Comparison of ENCODE assay signal across 1 cellular context in the genomic region with DNA sequence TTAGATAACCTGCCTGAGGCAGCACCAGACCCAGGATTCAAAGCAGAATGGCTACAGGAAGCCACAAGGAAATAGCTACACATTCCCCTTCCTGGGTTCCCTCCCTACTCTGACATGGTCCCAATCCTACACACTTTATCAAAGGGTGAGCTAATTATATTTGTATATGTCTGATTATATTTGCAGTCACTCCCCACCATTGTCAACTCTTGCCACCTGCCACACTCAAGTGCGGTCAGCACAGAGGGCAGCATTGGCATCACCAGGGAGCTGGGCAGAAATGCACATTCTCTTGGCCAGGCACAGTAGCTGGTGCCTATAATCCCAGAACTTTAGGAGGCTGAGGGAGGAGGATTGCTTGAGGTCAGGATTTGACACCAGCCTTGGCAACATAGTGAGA.
TF ChIP-seq lines count a peak whose summit lies in the region.

No MANE protein-coding gene starts in this region.

TF ChIP-seq in GM23338, 12 proteins besides CTCF, POLR2A, EP300 and RAD21 (continued from another document):
- TF ChIP-seq, protein P1, sequence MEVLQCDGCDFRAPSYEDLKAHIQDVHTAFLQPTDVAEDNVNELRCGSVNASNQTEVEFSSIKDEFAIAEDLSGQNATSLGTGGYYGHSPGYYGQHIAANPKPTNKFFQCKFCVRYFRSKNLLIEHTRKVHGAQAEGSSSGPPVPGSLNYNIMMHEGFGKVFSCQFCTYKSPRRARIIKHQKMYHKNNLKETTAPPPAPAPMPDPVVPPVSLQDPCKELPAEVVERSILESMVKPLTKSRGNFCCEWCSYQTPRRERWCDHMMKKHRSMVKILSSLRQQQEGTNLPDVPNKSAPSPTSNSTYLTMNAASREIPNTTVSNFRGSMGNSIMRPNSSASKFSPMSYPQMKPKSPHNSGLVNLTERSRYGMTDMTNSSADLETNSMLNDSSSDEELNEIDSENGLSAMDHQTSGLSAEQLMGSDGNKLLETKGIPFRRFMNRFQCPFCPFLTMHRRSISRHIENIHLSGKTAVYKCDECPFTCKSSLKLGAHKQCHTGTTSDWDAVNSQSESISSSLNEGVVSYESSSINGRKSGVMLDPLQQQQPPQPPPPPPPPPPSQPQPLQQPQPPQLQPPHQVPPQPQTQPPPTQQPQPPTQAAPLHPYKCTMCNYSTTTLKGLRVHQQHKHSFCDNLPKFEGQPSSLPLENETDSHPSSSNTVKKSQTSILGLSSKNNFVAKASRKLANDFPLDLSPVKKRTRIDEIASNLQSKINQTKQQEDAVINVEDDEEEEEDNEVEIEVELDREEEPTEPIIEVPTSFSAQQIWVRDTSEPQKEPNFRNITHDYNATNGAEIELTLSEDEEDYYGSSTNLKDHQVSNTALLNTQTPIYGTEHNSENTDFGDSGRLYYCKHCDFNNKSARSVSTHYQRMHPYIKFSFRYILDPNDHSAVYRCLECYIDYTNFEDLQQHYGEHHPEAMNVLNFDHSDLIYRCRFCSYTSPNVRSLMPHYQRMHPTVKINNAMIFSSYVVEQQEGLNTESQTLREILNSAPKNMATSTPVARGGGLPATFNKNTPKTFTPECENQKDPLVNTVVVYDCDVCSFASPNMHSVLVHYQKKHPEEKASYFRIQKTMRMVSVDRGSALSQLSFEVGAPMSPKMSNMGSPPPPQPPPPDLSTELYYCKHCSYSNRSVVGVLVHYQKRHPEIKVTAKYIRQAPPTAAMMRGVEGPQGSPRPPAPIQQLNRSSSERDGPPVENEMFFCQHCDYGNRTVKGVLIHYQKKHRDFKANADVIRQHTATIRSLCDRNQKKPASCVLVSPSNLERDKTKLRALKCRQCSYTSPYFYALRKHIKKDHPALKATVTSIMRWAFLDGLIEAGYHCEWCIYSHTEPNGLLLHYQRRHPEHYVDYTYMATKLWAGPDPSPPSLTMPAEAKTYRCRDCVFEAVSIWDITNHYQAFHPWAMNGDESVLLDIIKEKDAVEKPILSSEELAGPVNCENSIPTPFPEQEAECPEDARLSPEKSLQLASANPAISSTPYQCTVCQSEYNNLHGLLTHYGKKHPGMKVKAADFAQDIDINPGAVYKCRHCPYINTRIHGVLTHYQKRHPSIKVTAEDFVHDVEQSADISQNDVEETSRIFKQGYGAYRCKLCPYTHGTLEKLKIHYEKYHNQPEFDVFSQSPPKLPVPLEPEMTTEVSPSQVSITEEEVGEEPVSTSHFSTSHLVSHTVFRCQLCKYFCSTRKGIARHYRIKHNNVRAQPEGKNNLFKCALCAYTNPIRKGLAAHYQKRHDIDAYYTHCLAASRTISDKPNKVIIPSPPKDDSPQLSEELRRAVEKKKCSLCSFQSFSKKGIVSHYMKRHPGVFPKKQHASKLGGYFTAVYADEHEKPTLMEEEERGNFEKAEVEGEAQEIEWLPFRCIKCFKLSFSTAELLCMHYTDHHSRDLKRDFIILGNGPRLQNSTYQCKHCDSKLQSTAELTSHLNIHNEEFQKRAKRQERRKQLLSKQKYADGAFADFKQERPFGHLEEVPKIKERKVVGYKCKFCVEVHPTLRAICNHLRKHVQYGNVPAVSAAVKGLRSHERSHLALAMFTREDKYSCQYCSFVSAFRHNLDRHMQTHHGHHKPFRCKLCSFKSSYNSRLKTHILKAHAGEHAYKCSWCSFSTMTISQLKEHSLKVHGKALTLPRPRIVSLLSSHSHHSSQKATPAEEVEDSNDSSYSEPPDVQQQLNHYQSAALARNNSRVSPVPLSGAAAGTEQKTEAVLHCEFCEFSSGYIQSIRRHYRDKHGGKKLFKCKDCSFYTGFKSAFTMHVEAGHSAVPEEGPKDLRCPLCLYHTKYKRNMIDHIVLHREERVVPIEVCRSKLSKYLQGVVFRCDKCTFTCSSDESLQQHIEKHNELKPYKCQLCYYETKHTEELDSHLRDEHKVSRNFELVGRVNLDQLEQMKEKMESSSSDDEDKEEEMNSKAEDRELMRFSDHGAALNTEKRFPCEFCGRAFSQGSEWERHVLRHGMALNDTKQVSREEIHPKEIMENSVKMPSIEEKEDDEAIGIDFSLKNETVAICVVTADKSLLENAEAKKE (CRISPR knock-in tag; IDR thresholded peaks at IDR 0.05), result no peak
- TF ChIP-seq, protein P2, sequence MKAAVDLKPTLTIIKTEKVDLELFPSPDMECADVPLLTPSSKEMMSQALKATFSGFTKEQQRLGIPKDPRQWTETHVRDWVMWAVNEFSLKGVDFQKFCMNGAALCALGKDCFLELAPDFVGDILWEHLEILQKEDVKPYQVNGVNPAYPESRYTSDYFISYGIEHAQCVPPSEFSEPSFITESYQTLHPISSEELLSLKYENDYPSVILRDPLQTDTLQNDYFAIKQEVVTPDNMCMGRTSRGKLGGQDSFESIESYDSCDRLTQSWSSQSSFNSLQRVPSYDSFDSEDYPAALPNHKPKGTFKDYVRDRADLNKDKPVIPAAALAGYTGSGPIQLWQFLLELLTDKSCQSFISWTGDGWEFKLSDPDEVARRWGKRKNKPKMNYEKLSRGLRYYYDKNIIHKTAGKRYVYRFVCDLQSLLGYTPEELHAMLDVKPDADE (IDR thresholded peaks at IDR 0.05), result no peak
- no peak for TF ChIP-seq STAT1 (IDR thresholded peaks at IDR 0.05; ENCODE audit: unreplicated experiment)
- no peak for TF ChIP-seq ZNF114 (CRISPR knock-in tag; IDR thresholded peaks at IDR 0.05)
- no peak for TF ChIP-seq ZNF331 (CRISPR knock-in tag; IDR thresholded peaks at IDR 0.05; ENCODE audit: low read depth)
- no peak for TF ChIP-seq JUNB (IDR thresholded peaks at IDR 0.05; ENCODE audit: unreplicated experiment)
- TF ChIP-seq, protein P3, sequence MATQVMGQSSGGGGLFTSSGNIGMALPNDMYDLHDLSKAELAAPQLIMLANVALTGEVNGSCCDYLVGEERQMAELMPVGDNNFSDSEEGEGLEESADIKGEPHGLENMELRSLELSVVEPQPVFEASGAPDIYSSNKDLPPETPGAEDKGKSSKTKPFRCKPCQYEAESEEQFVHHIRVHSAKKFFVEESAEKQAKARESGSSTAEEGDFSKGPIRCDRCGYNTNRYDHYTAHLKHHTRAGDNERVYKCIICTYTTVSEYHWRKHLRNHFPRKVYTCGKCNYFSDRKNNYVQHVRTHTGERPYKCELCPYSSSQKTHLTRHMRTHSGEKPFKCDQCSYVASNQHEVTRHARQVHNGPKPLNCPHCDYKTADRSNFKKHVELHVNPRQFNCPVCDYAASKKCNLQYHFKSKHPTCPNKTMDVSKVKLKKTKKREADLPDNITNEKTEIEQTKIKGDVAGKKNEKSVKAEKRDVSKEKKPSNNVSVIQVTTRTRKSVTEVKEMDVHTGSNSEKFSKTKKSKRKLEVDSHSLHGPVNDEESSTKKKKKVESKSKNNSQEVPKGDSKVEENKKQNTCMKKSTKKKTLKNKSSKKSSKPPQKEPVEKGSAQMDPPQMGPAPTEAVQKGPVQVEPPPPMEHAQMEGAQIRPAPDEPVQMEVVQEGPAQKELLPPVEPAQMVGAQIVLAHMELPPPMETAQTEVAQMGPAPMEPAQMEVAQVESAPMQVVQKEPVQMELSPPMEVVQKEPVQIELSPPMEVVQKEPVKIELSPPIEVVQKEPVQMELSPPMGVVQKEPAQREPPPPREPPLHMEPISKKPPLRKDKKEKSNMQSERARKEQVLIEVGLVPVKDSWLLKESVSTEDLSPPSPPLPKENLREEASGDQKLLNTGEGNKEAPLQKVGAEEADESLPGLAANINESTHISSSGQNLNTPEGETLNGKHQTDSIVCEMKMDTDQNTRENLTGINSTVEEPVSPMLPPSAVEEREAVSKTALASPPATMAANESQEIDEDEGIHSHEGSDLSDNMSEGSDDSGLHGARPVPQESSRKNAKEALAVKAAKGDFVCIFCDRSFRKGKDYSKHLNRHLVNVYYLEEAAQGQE (IDR thresholded peaks at IDR 0.05; ENCODE audit: unreplicated experiment), result no peak
- no peak for TF ChIP-seq POLR2AphosphoS5 (IDR thresholded peaks at IDR 0.05; ENCODE audit: low read depth)
- no peak for TF ChIP-seq NANOG (IDR thresholded peaks at IDR 0.05; ENCODE audit: borderline replicate concordance)
- no peak for TF ChIP-seq EZH2 (IDR thresholded peaks at IDR 0.05; ENCODE audit: low read depth, unreplicated experiment)
- no peak for TF ChIP-seq CREB1 (CRISPR knock-in tag; IDR thresholded peaks at IDR 0.05; ENCODE audit: low read depth)
